In genomic region chr6:16684195-16684689, GRCh38 we compare ENCODE assay signal across 12 cellular contexts.
DNase-seq lines count a peak whose midpoint lies in the region; ATAC-seq and TF ChIP-seq lines count a peak whose summit lies in the region.
"Had no signal": no experiment of that assay in that cellular context is flagged by ENCODE, and none has a peak within 500 bp of the region (broad histone marks: within the 10 kb centered on the region; RNA-seq: fewer than 3 reads in every experiment).

No MANE protein-coding gene starts in this region.

- no peak overlapping the region for H2AFZ ChIP-seq in HCT116 (ENCODE audit: low read depth, low read length, poor library complexity, severe bottlenecking)

- no peak for TF ChIP-seq EP300 in tibial nerve (IDR thresholded peaks at IDR 0.05)

- POLR2A ChIA-PET in HCT116 (lab: Charles Lee) (no interaction called here), Caco-2 (lab: Charles Lee) (no interaction called here)

- TF ChIP-seq CTCF in HCT116 (IDR thresholded peaks at IDR 0.05 in 2 of 3, conservative IDR thresholded peaks at IDR 0.05 in 1 of 3; ENCODE audit: borderline replicate concordance in 1 of 3, insufficient read depth in 1 of 3, low read depth in 2 of 3, low read length in 2 of 3) (no peak), tibial nerve (IDR thresholded peaks at IDR 0.05) (no peak), Caco-2 (IDR thresholded peaks at IDR 0.05; ENCODE audit: insufficient read depth in 1 of 2, low read depth in 1 of 2, low read length in 1 of 2, severe bottlenecking in 1 of 2, unreplicated experiment in 1 of 2) (no peak)

- no peak for DNase-seq in HCT116 (ENCODE audit: low read depth, low spot score)
- peak; percentile 86 for DNase-seq in RPMI7951 (ENCODE audit: low read depth)
- no peak for DNase-seq in effector memory CD8-positive, alpha-beta T cell
- DNase-seq in renal cortical epithelial cell (ENCODE audit: low read depth), result peak; percentile 74
- no peak for DNase-seq in tibial nerve (ENCODE audit: low spot score in 2 of 2)
- DNase-seq in Caco-2, result no peak
- DNase-seq in COR-L47 (lab: John Stamatoyannopoulos, UW), result no peak
- no peak for DNase-seq in dermis blood vessel endothelial cell
- DNase-seq: activated naive CD8-positive, alpha-beta T cell treated with anti-CD3 and anti-CD28 coated beads, Interleukin-2, amount 10 ng/mL, durations not matched to agents 7 days and 5 days; glutamatergic neuron; T-helper 1 cell had no signal

- H3K79me2 ChIP-seq in HCT116 (ENCODE audit: insufficient read depth, low read length), result no peaks in the 10 kb centered on the region

- H3K9me3 ChIP-seq in HCT116 (ENCODE audit: control insufficient read depth in 1 of 2, insufficient read depth in 1 of 2, low read depth in 1 of 2, low read length in 2 of 2) (no peaks in the 10 kb centered on the region), tibial nerve (no peaks in the 10 kb centered on the region), Caco-2 (no peaks in the 10 kb centered on the region)

- peaks cover 30 to 50% of the 10 kb centered on the region in 2 donors for H3K4me1 Mint-ChIP-seq in effector memory CD8-positive, alpha-beta T cell (ENCODE audit: low read depth in 2 of 2)
- peaks cover 13% of the 10 kb centered on the region for H3K4me1 Mint-ChIP-seq in Caco-2 (ENCODE audit: low read depth, unreplicated experiment)

- H3K4me1 ChIP-seq in HCT116 (ENCODE audit: control insufficient read depth in 1 of 2, insufficient read depth in 2 of 2, low read length in 2 of 2) (peaks cover 52 to 62% of the 10 kb centered on the region in 2 experiments), tibial nerve (peaks cover 0 to 33% (median 14%) of the 10 kb centered on the region in 4 donors), Caco-2 (no peaks in the 10 kb centered on the region; the same call in 1 of the 2 replicates)

- peak overlapping the region; percentile 54 to 67 for H3K27ac Mint-ChIP-seq in effector memory CD8-positive, alpha-beta T cell
- no peak overlapping the region for H3K27ac Mint-ChIP-seq in Caco-2 (ENCODE audit: unreplicated experiment)

- H3K27ac ChIP-seq in HCT116 (ENCODE audit: low read depth, low read length) (no peak overlapping the region), tibial nerve (peak overlapping the region in 2 of 4 donors; percentile 19 to 45)
- H3K27ac ChIP-seq: KMS-11 had no signal

- no peak overlapping the region for H3K9ac ChIP-seq in HCT116 (ENCODE audit: low read length)
- H3K9ac ChIP-seq: KMS-11 had no signal

- H3K9me2 ChIP-seq in HCT116 (ENCODE audit: insufficient read depth), result no peaks in the 10 kb centered on the region

- peak overlapping the region; percentile 56 for H3K4me2 ChIP-seq in HCT116 (ENCODE audit: low read length)
- H3K4me2 ChIP-seq: KMS-11 had no signal

- H3K27me3 Mint-ChIP-seq in effector memory CD8-positive, alpha-beta T cell, result no peaks in the 10 kb centered on the region
- H3K27me3 Mint-ChIP-seq in Caco-2 (ENCODE audit: insufficient read depth, unreplicated experiment), result no peaks in the 10 kb centered on the region
- H3K27me3 Mint-ChIP-seq: activated naive CD8-positive, alpha-beta T cell treated with anti-CD3 and anti-CD28 coated beads, Interleukin-2, amount 10 ng/mL, durations not matched to agents 7 days and 5 days had no signal

- CTCF ChIA-PET in HCT116 (lab: Charles Lee), result no interaction called here
- CTCF ChIA-PET in Caco-2 (lab: Charles Lee), result no interaction called here

- no peaks in the 10 kb centered on the region for H3K36me3 ChIP-seq in HCT116 (ENCODE audit: control insufficient read depth in 1 of 2, insufficient read depth in 2 of 2, low read length in 2 of 2)
- no peaks in the 10 kb centered on the region for H3K36me3 ChIP-seq in tibial nerve
- no peaks in the 10 kb centered on the region for H3K36me3 ChIP-seq in Caco-2 (ENCODE audit: control insufficient read depth, insufficient read depth, low read length)

- WGBS in tibial nerve, 2 donors, result 80 to 84% methylated on average over 5 of the region's 5 CpGs

- BruUV-seq in HCT116 (replicated peaks; lab: Mats Ljungman, UMichigan), result TSS peak; percentile 88
- no TSS peak for BruUV-seq in Caco-2 (replicated peaks; lab: Mats Ljungman, UMichigan)

- peak overlapping the region; percentile 28 to 38 for H3K4me3 Mint-ChIP-seq in effector memory CD8-positive, alpha-beta T cell
- H3K4me3 Mint-ChIP-seq in Caco-2 (ENCODE audit: unreplicated experiment), result no peak overlapping the region
- H3K4me3 Mint-ChIP-seq: activated naive CD8-positive, alpha-beta T cell treated with anti-CD3 and anti-CD28 coated beads, Interleukin-2, amount 10 ng/mL, durations not matched to agents 7 days and 5 days had no signal

- H4K20me1 ChIP-seq in HCT116 (ENCODE audit: insufficient read depth), result no peaks in the 10 kb centered on the region

- no peak for TF ChIP-seq POLR2A in HCT116 (IDR thresholded peaks at IDR 0.05; ENCODE audit: borderline replicate concordance, extremely low read depth, insufficient read depth, insufficient read length)
- no peak for TF ChIP-seq POLR2A in tibial nerve (IDR thresholded peaks at IDR 0.05)

- no peak for ATAC-seq in HCT116
- no peak for ATAC-seq in effector memory CD8-positive, alpha-beta T cell (replicated peaks)

- intact Hi-C loops in HCT116 (cut with micrococcal nuclease) (loop anchor here (5.0 kb wide), 1 partner anchor 78 kb away; the partner anchor contains the start of gene ATXN1), Caco-2 (cut with micrococcal nuclease; ENCODE audit: unreplicated experiment) (no loop called here)

- TF ChIP-seq RAD21 in HCT116 (IDR thresholded peaks at IDR 0.05; ENCODE audit: low read depth), result no peak

- H3K36me3 Mint-ChIP-seq in effector memory CD8-positive, alpha-beta T cell (ENCODE audit: insufficient read depth), result peaks cover 18% of the 10 kb centered on the region
- no peaks in the 10 kb centered on the region for H3K36me3 Mint-ChIP-seq in Caco-2 (ENCODE audit: insufficient read depth, unreplicated experiment)

- RAD21 ChIA-PET in HCT116 (lab: Charles Lee; ENCODE audit: low non-redundant PET in 1 of 2, low total read pairs in 2 of 2, uncharacterized antibody in 2 of 2, unreplicated experiment in 2 of 2), result interaction anchor here in 1 of 2 experiments (1.0 kb wide), 1 partner anchor 172 kb away, joined by 3 read pairs; no protein-coding TSS in a partner anchor

- H3K27me3 ChIP-seq in HCT116 (ENCODE audit: insufficient read depth, low read length), result no peaks in the 10 kb centered on the region
- no peaks in the 10 kb centered on the region for H3K27me3 ChIP-seq in tibial nerve
- no peaks in the 10 kb centered on the region for H3K27me3 ChIP-seq in Caco-2 (replicated peaks; ENCODE audit: control insufficient read depth, insufficient read depth, low read length)

- no peaks in the 10 kb centered on the region for H3K9me3 Mint-ChIP-seq in effector memory CD8-positive, alpha-beta T cell
- H3K9me3 Mint-ChIP-seq in Caco-2 (ENCODE audit: unreplicated experiment), result no peaks in the 10 kb centered on the region
- H3K9me3 Mint-ChIP-seq: activated naive CD8-positive, alpha-beta T cell treated with anti-CD3 and anti-CD28 coated beads, Interleukin-2, amount 10 ng/mL, durations not matched to agents 7 days and 5 days had no signal

- H3K4me3 ChIP-seq in HCT116 (replicated peaks in 1 of 2; ENCODE audit: low read depth in 1 of 2, low read length in 2 of 2) (no peak overlapping the region), tibial nerve (no peak overlapping the region), Caco-2 (ENCODE audit: low read depth, low read length) (no peak overlapping the region)

TF ChIP-seq in HCT116, 20 proteins besides CTCF, POLR2A, EP300 and RAD21:
- TF ChIP-seq, protein P1, sequence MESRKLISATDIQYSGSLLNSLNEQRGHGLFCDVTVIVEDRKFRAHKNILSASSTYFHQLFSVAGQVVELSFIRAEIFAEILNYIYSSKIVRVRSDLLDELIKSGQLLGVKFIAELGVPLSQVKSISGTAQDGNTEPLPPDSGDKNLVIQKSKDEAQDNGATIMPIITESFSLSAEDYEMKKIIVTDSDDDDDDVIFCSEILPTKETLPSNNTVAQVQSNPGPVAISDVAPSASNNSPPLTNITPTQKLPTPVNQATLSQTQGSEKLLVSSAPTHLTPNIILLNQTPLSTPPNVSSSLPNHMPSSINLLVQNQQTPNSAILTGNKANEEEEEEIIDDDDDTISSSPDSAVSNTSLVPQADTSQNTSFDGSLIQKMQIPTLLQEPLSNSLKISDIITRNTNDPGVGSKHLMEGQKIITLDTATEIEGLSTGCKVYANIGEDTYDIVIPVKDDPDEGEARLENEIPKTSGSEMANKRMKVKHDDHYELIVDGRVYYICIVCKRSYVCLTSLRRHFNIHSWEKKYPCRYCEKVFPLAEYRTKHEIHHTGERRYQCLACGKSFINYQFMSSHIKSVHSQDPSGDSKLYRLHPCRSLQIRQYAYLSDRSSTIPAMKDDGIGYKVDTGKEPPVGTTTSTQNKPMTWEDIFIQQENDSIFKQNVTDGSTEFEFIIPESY (IDR thresholded peaks at IDR 0.05; ENCODE audit: extremely low read depth, insufficient replicate concordance, low read length), result no peak

Comparison
In these comparisons a context has a peak if more than half of its experiments do, and no peak if none do; other contexts are left out.
1. DNase-seq: peak in RPMI7951 (single experiment) and renal cortical epithelial cell (single experiment); none in HCT116 (single experiment), effector memory CD8-positive, alpha-beta T cell (0 of 3), tibial nerve (0 of 2), Caco-2 (0 of 2), COR-L47 (single experiment) and dermis blood vessel endothelial cell (single experiment).